23 cellular contexts compared by ENCODE assay signal in the genomic region with DNA sequence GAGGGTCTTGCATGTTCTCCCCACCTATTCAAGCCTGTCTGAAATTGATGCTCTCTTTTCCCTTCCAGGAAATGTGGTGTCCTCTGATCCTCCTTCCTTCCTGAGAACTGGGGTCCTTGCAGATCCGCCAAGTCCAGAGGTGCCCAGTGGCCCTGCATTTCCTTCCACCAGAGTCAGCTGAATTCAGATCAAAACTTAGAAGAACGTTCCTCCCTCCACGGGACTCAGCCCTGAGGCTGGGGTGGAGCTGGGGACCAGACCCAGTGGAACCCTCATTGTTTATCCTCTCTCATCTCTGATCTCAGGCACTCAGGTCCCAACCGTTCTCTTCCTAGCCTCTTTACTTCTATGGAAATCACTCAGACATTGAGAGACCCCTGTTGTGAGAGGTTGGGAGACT.
DNase-seq lines count a peak whose midpoint lies in the region; FAIRE-seq and TF ChIP-seq lines count a peak whose summit lies in the region.
"Had no signal": no experiment of that assay in that cellular context is flagged by ENCODE, and none has a peak within 500 bp of the region (broad histone marks: within the 10 kb centered on the region; RNA-seq: fewer than 3 reads in every experiment).

No MANE protein-coding gene starts in this region.

- DNase-seq in activated CD8-positive, alpha-beta memory T cell treated with anti-CD3 and anti-CD28 coated beads for 24 hours, result peak; percentile 3
- no peak for DNase-seq in activated CD8-positive, alpha-beta memory T cell treated with anti-CD3 and anti-CD28 coated beads, Interleukin-2, amount 50 U/mL, for 4 hours
- peak; percentile 19 for DNase-seq in endodermal cell
- DNase-seq in mesenteric fat pad (ENCODE audit: low spot score), result peak; percentile 78
- no peak for DNase-seq in effector CD4-positive, alpha-beta T cell
- no peak for DNase-seq in dorsolateral prefrontal cortex
- DNase-seq in activated naive CD4-positive, alpha-beta T cell treated with anti-CD3 and anti-CD28 coated beads, Interleukin-2, amount 50 U/mL, for 16 hours, result no peak
- DNase-seq in GM19239 (ENCODE audit: insufficient read length, low spot score), result no peak
- DNase-seq: C1 segment of cervical spinal cord; Calu3; CD4-positive, alpha-beta memory T cell; COR-L47; DMS53; DMS79 treated with DMSO at 0.1 percent for 48 hours; GF-D8; HFFc6 had no signal

- H3K27me3 Mint-ChIP-seq in endodermal cell (ENCODE audit: insufficient read depth), result no peaks in the 10 kb centered on the region
- H3K27me3 Mint-ChIP-seq: B cell had no signal

- H3K36me3 ChIP-seq in endodermal cell (ENCODE audit: control insufficient read depth, insufficient read depth, low read length), result no peaks in the 10 kb centered on the region
- H3K36me3 ChIP-seq: HAP-1 had no signal

- intact Hi-C loops in dorsolateral prefrontal cortex (cut with DNase I), result no loop called here

- no peaks in the 10 kb centered on the region for H3K9me3 ChIP-seq in endodermal cell (ENCODE audit: control insufficient read depth, low read length)
- H3K9me3 ChIP-seq: HAP-1 had no signal

- H3K4me3 ChIP-seq in endodermal cell (ENCODE audit: low read length) (no peak overlapping the region), dorsolateral prefrontal cortex (no peak overlapping the region)
- H3K4me3 ChIP-seq: GM23338, HAP-1 had no signal

- no peaks in the 10 kb centered on the region for H3K4me1 ChIP-seq in endodermal cell (ENCODE audit: control insufficient read depth, insufficient read depth, low read length)
- H3K4me1 ChIP-seq: HAP-1 had no signal

- WGBS in endodermal cell (ENCODE audit: insufficient coverage in 1 of 2, insufficient read length in 1 of 2), 2 experiments, result 87 to 93% methylated on average over 2 to 4 of the region's 4 CpGs

- peaks cover 3% of the 10 kb centered on the region for H3K9me3 Mint-ChIP-seq in endodermal cell

- H3K9ac ChIP-seq in endodermal cell (ENCODE audit: extremely low read depth, low read length, poor library complexity, severe bottlenecking), result no peak overlapping the region

- no peak overlapping the region for H3K27ac ChIP-seq in endodermal cell (ENCODE audit: low read depth, low read length)
- no peak overlapping the region for H3K27ac ChIP-seq in dorsolateral prefrontal cortex
- H3K27ac ChIP-seq: 22Rv1 had no signal

- H3K4me3 Mint-ChIP-seq in endodermal cell, result no peak overlapping the region
- H3K4me3 Mint-ChIP-seq: B cell; CD4-positive, alpha-beta memory T cell; GM23338; HFFc6 had no signal

- H3K4me1 Mint-ChIP-seq in endodermal cell, result no peaks in the 10 kb centered on the region
- H3K4me1 Mint-ChIP-seq: B cell; CD4-positive, alpha-beta memory T cell; GM23338 had no signal

- H3K27me3 ChIP-seq in endodermal cell (ENCODE audit: control insufficient read depth, insufficient read depth, low read length, poor library complexity, severe bottlenecking), result no peaks in the 10 kb centered on the region
- H3K27me3 ChIP-seq in dorsolateral prefrontal cortex, result peaks cover 0 to 15% (median 0%) of the 10 kb centered on the region in 45 donors

- no peak for TF ChIP-seq CTCF in endodermal cell (conservative IDR thresholded peaks at IDR 0.05)
- no peak for TF ChIP-seq CTCF in dorsolateral prefrontal cortex (IDR thresholded peaks at IDR 0.05 in 54 of 56, conservative IDR thresholded peaks at IDR 0.05 in 2 of 56; ENCODE audit: low read depth in 1 of 56, partially characterized antibody in 56 of 56)

- no peak for FAIRE-seq in GM19239 (lab: Jason Lieb, UNC)
- FAIRE-seq: A204.1, GM12891, GM18507 had no signal

- no peaks in the 10 kb centered on the region for H3K36me3 Mint-ChIP-seq in endodermal cell (ENCODE audit: low read depth)
- H3K36me3 Mint-ChIP-seq: CD4-positive, alpha-beta memory T cell had no signal

- H3K27ac Mint-ChIP-seq in endodermal cell, result no peak overlapping the region
- H3K27ac Mint-ChIP-seq: B cell, GM23338, HFFc6 had no signal

Comparison
In these comparisons a context has a peak if more than half of its experiments do, and no peak if none do; other contexts are left out.
1. DNase-seq: peak in activated CD8-positive, alpha-beta memory T cell treated with anti-CD3 and anti-CD28 coated beads for 24 hours (single experiment), endodermal cell (single experiment) and mesenteric fat pad (single experiment); none in activated CD8-positive, alpha-beta memory T cell treated with anti-CD3 and anti-CD28 coated beads, Interleukin-2, amount 50 U/mL, for 4 hours (single experiment), effector CD4-positive, alpha-beta T cell (single experiment), dorsolateral prefrontal cortex (0 of 10), activated naive CD4-positive, alpha-beta T cell treated with anti-CD3 and anti-CD28 coated beads, Interleukin-2, amount 50 U/mL, for 16 hours (single experiment) and GM19239 (single experiment).